In the genomic region with DNA sequence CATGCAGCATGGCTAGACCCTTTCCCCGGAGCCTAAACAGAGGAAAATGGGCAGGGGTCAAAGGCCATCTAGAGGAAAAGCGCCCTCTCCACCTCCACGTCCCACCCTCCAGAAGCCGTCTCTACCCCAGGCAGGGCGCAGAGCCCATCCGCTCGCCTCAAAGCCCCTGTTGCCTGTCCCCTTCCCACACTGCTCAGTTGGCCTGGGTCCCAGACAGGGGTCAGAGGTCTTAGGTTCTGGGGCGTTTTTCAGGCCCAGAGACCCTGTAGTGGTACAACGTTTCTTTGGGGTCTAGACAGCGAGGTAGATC, we compare ENCODE assay signal across 6 cellular contexts. TPM values are rescaled to one million over a fixed set of nuclear protein-coding genes. Genes with fewer than 3 reads are reported as not detected.
A peak's percentile ranks its signal among the peaks of the same experiment; 100 is the strongest.
DNase-seq lines count a peak whose midpoint lies in the region; ATAC-seq lines count a peak whose summit lies in the region.

No MANE protein-coding gene starts in this region.

- ATAC-seq in T-cell (replicated peaks in 1 of 4) (peak in 2 of 4 experiments; percentile 13 to 14), aorta (ENCODE audit: low FRiP score) (peak; percentile 44)

- DNase-seq in activated T-cell treated with anti-CD3 and anti-CD28 coated beads, Interleukin-2, amount 50 U/mL, for 24 hours: no peak
- DNase-seq in activated T-cell treated with anti-CD3 and anti-CD28 coated beads, Interleukin-2, amount 50 U/mL, for 48 hours: no peak
- DNase-seq in T-cell (peak in 5 of 34 experiments; percentile 1 to 22 (median 16)), aorta (peak in 1 of 2 donors; percentile 82), GM19238 (ENCODE audit: insufficient read length, low spot score) (no peak)

- H3K9me3 ChIP-seq in iPS-18c (ENCODE audit: control insufficient read depth, insufficient read depth, low read length) (no peaks in the 10 kb centered on the region), aorta (ENCODE audit: control insufficient read depth, low read length) (no peaks in the 10 kb centered on the region)

- 1% methylated on average over 10 of the region's 10 CpGs for WGBS in aorta, 2 donors

- POLR2A ChIA-PET in T-cell (lab: Charles Lee): interaction anchor here in 1 of 2 donors (0.5 to 1.5 kb wide), 4 partner anchors 31 to 1552 kb away, joined by 3 to 11 read pairs (median 7); no protein-coding TSS in a partner anchor

- H3K27ac Mint-ChIP-seq in activated T-cell treated with anti-CD3 and anti-CD28 coated beads, Interleukin-2, amount 50 U/mL, for 24 hours: peak overlapping the region; percentile 98
- H3K27ac Mint-ChIP-seq in T-cell: peak overlapping the region; percentile 92 to 96

- peaks cover 21% of the 10 kb centered on the region for H3K36me3 Mint-ChIP-seq in activated T-cell treated with anti-CD3 and anti-CD28 coated beads, Interleukin-2, amount 50 U/mL, for 24 hours (ENCODE audit: low read depth)
- peaks cover 3% of the 10 kb centered on the region for H3K36me3 Mint-ChIP-seq in T-cell

- H3K4me1 ChIP-seq in aorta (ENCODE audit: control insufficient read depth in 1 of 2, insufficient read depth in 2 of 2, low read length in 2 of 2): no peaks in the 10 kb centered on the region

- intact Hi-C loops in aorta (cut with DNase I): loop anchor here in 1 of 2 donors (5.0 kb wide), 1 partner anchor 41 kb away; a partner anchor contains a TSS

- no peaks in the 10 kb centered on the region for H3K9me3 Mint-ChIP-seq in activated T-cell treated with anti-CD3 and anti-CD28 coated beads, Interleukin-2, amount 50 U/mL, for 24 hours
- no peaks in the 10 kb centered on the region for H3K9me3 Mint-ChIP-seq in T-cell

- no peaks in the 10 kb centered on the region for H3K27me3 Mint-ChIP-seq in activated T-cell treated with anti-CD3 and anti-CD28 coated beads, Interleukin-2, amount 50 U/mL, for 24 hours
- H3K27me3 Mint-ChIP-seq in T-cell: no peaks in the 10 kb centered on the region

- peak overlapping the region; percentile 46 to 71 for H3K27ac ChIP-seq in aorta (ENCODE audit: low read depth in 1 of 2, low read length in 2 of 2)

- no peaks in the 10 kb centered on the region for H3K36me3 ChIP-seq in aorta (ENCODE audit: control insufficient read depth in 1 of 2, insufficient read depth in 2 of 2, low read length in 1 of 2)

- H3K4me1 Mint-ChIP-seq in activated T-cell treated with anti-CD3 and anti-CD28 coated beads, Interleukin-2, amount 50 U/mL, for 24 hours (ENCODE audit: low read depth): peaks cover 19% of the 10 kb centered on the region
- peaks cover 12 to 22% (median 15%) of the 10 kb centered on the region in 3 donors for H3K4me1 Mint-ChIP-seq in T-cell

- H3K27me3 ChIP-seq in aorta (ENCODE audit: control insufficient read depth in 1 of 2, insufficient read depth in 2 of 2, low read length in 1 of 2): no peaks in the 10 kb centered on the region

- H3K4me3 ChIP-seq in iPS-18c (ENCODE audit: insufficient read depth, low read depth, low read length): peak overlapping the region; percentile 69
- peak overlapping the region; percentile 19 to 51 for H3K4me3 ChIP-seq in aorta (ENCODE audit: low read length in 2 of 2)

- CTCF ChIA-PET in T-cell (lab: Charles Lee): interaction anchor here (0.6 to 2.3 kb wide), 15 partner anchors 27 to 1294 kb away, joined by 3 to 32 read pairs (median 5); a partner anchor contains a TSS

- peak overlapping the region; percentile 86 for H3K4me3 Mint-ChIP-seq in activated T-cell treated with anti-CD3 and anti-CD28 coated beads, Interleukin-2, amount 50 U/mL, for 24 hours
- peak overlapping the region; percentile 88 to 91 (median 88) for H3K4me3 Mint-ChIP-seq in T-cell

RNA-seq across cellular contexts. Expression of a gene that starts 0.3 kb away (rescaled TPM):
- total RNA-seq in T-cell: 10 to 100 TPM; 14.5 to 33.5 (median 29.0) TPM
- total RNA-seq in aorta: 1 to 10 TPM; 4.9 to 9.2 TPM
- 1 to 10 TPM; 6.4 to 6.6 TPM for polyA plus RNA-seq in aorta

RNA-seq across cellular contexts. Expression of a gene that starts 0.7 kb away (rescaled TPM):
- total RNA-seq in T-cell: not detected
- not detected for total RNA-seq in aorta
- not detected for polyA plus RNA-seq in aorta

RNA-seq across cellular contexts. Expression of a gene that starts 27.9 kb away (rescaled TPM):
- 10 to 100 TPM; 40.9 to 55.9 (median 47.5) TPM for total RNA-seq in T-cell
- total RNA-seq in aorta: 100 to 1,000 TPM in 1 of 2 donors, 10 to 100 TPM in 1; 94.0 to 128 TPM
- polyA plus RNA-seq in aorta: 100 to 1,000 TPM in 1 of 2 donors, 10 to 100 TPM in 1; 60.7 to 122 TPM

RNA-seq across cellular contexts. Expression of a gene that starts 30.0 kb away (rescaled TPM):
- total RNA-seq in T-cell (under 1 TPM in 4 of 5 donors, not detected in 1; 0.13 to 0.23 (median 0.16) TPM), aorta (1 to 10 TPM in 1 of 2 donors, under 1 TPM in 1; 0.91 to 4.0 TPM)
- under 1 TPM in 1 of 2 donors, not detected in 1; 0.03 TPM for polyA plus RNA-seq in aorta

RNA-seq across cellular contexts. Expression of a gene that starts 38.1 kb away (rescaled TPM):
- total RNA-seq in T-cell (100 to 1,000 TPM; 180 to 373 (median 361) TPM), aorta (100 to 1,000 TPM; 107 to 151 TPM)
- 100 to 1,000 TPM; 109 to 149 TPM for polyA plus RNA-seq in aorta
